9 cellular contexts compared by ENCODE assay signal in the genomic region with DNA sequence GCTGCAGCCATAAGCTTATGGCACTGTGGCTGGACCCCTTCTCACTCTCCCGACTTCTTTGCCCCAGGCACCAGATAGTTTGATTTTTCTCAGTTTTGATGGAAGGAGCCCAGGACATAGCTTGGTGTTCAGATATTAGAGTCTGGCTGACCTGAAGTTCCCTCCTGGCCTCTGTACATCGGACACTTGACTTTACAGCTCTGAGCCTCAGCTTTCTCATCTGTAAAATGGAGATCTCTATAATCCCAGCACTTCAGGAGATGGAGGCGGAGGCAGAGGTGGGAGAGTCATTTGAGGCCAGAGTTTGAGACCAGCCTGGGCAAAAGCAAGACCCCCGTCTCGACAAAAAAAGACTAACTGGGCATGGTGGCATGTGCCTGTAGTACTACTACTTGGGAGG. TPM values are rescaled to one million over a fixed set of nuclear protein-coding genes. Genes with fewer than 3 reads are reported as not detected.
DNase-seq lines count a peak whose midpoint lies in the region; ATAC-seq and TF ChIP-seq lines count a peak whose summit lies in the region.
"Had no signal": no experiment of that assay in that cellular context is flagged by ENCODE, and none has a peak within 500 bp of the region (broad histone marks: within the 10 kb centered on the region; RNA-seq: fewer than 3 reads in every experiment).

No MANE protein-coding gene starts in this region.

- peak overlapping the region; percentile 64 for H2AK5ac ChIP-seq in trophoblast cell (ENCODE audit: low read length)

- TF ChIP-seq EP300 in esophagus muscularis mucosa (IDR thresholded peaks at IDR 0.05), result no peak

- CTCF ChIA-PET in Panc1 (lab: Charles Lee), result no interaction called here

- WGBS in esophagus muscularis mucosa, result 95% methylated on average over 5 of the region's 5 CpGs
- no CpG with 5 or more reads among the region's 5 CpGs for WGBS in trophoblast cell (ENCODE audit: extremely low coverage, insufficient coverage, insufficient read length)

- no peak overlapping the region for H2BK12ac ChIP-seq in trophoblast cell (ENCODE audit: low read length)

- no peak for ATAC-seq in DND-41 (ENCODE audit: insufficient read depth, low read depth)
- no peak for ATAC-seq in Panc1
- no peak for ATAC-seq in GM21367 (IDR thresholded peaks at IDR 0.05; ENCODE audit: unreplicated experiment)
- ATAC-seq in GM18502 (IDR thresholded peaks at IDR 0.05; ENCODE audit: poor library complexity, unreplicated experiment), result no peak

- TF ChIP-seq CTCF in DND-41 (IDR thresholded peaks at IDR 0.05; ENCODE audit: borderline replicate concordance, extremely low read depth, low read length, poor library complexity, severe bottlenecking) (no peak), Panc1 (IDR thresholded peaks at IDR 0.05) (no peak), esophagus muscularis mucosa (IDR thresholded peaks at IDR 0.05) (no peak)

- H3K4me3 ChIP-seq in DND-41 (ENCODE audit: low read depth in 1 of 2, low read length in 2 of 2) (peak overlapping the region; percentile 91 to 92), Panc1 (ENCODE audit: low read depth in 2 of 2, low read length in 2 of 2) (peak overlapping the region; percentile 67 to 68), esophagus muscularis mucosa (peak overlapping the region; percentile 77 to 99 (median 90)), trophoblast cell (ENCODE audit: low read depth, low read length) (no peak overlapping the region)

- intact Hi-C loops in Panc1 (cut with micrococcal nuclease; ENCODE audit: unreplicated experiment) (no loop called here), esophagus muscularis mucosa (cut with DNase I) (no loop called here)

- H3K18ac ChIP-seq in trophoblast cell (ENCODE audit: low read length), result peak overlapping the region; percentile 81

- peak overlapping the region; percentile 27 for H3K4ac ChIP-seq in trophoblast cell (ENCODE audit: low read depth, low read length)

- no peak overlapping the region for H2BK5ac ChIP-seq in trophoblast cell (ENCODE audit: low read depth, low read length, poor library complexity)

- peak overlapping the region; percentile 28 for H3K14ac ChIP-seq in trophoblast cell (ENCODE audit: low read length)

- H2AFZ ChIP-seq in DND-41 (ENCODE audit: low read depth, low read length), result peak overlapping the region; percentile 91
- H2AFZ ChIP-seq in trophoblast cell (ENCODE audit: insufficient read depth, low read length, poor library complexity), result no peak overlapping the region

- in situ Hi-C loops in Panc1 (cut with HindIII; ENCODE audit: low pct_unique_long_range_greater_than_20kb, low sequenced_read_pairs), result no loop called here

- H3K4me1 ChIP-seq in DND-41 (ENCODE audit: insufficient read depth, low read length) (peaks cover 58% of the 10 kb centered on the region), Panc1 (ENCODE audit: control insufficient read depth, insufficient read depth, low read length) (no peaks in the 10 kb centered on the region), esophagus muscularis mucosa (peaks cover 17 to 27% (median 21%) of the 10 kb centered on the region in 4 donors), trophoblast cell (ENCODE audit: control insufficient read depth in 1 of 2, insufficient read depth in 2 of 2, low read length in 2 of 2) (peaks cover 3 to 8% of the 10 kb centered on the region in 2 experiments)

- peaks cover 30% of the 10 kb centered on the region for H3K79me2 ChIP-seq in DND-41 (ENCODE audit: insufficient read depth, low read length)
- peaks cover 5% of the 10 kb centered on the region for H3K79me2 ChIP-seq in trophoblast cell (ENCODE audit: control insufficient read depth, insufficient read depth, low read length, poor library complexity)

- BruUV-seq in Panc1 (replicated peaks; lab: Mats Ljungman, UMichigan), result no TSS peak

- H3K79me1 ChIP-seq in trophoblast cell (ENCODE audit: low read length), result peaks cover 5% of the 10 kb centered on the region

- H4K12ac ChIP-seq in trophoblast cell (ENCODE audit: low read depth, low read length), result peak overlapping the region; percentile 31

- H4K8ac ChIP-seq in trophoblast cell (ENCODE audit: low read depth, low read length), result peak overlapping the region; percentile 84

- H3K27ac ChIP-seq in DND-41 (ENCODE audit: low read length) (peak overlapping the region; percentile 81), Panc1 (ENCODE audit: low read length) (peak overlapping the region; percentile 8; the same call in 1 of the 2 replicates), esophagus muscularis mucosa (replicated peaks in 1 of 4) (no peak overlapping the region), trophoblast cell (ENCODE audit: low read depth, low read length) (no peak overlapping the region)

- DNase-seq in DND-41 (no peak), Panc1 (ENCODE audit: low read depth, low spot score) (no peak), esophagus muscularis mucosa (ENCODE audit: extremely low spot score) (no peak), trophoblast cell (no peak), SW480 (ENCODE audit: low spot score) (no peak), DMS53 treated with DMSO at 0.1 percent for 48 hours (lab: John Stamatoyannopoulos, UW; ENCODE audit: unreplicated experiment) (no peak)

- H2BK120ac ChIP-seq in trophoblast cell (ENCODE audit: insufficient read depth, low read length, poor library complexity), result no peak overlapping the region

- H3K9me3 ChIP-seq in DND-41 (ENCODE audit: insufficient read depth, low read length, severe bottlenecking) (no peaks in the 10 kb centered on the region), Panc1 (ENCODE audit: control insufficient read depth, insufficient read depth, low read depth, low read length) (no peaks in the 10 kb centered on the region), esophagus muscularis mucosa (no peaks in the 10 kb centered on the region), trophoblast cell (ENCODE audit: insufficient read depth, low read depth, low read length) (no peaks in the 10 kb centered on the region)

- TF ChIP-seq POLR2A in esophagus muscularis mucosa (IDR thresholded peaks at IDR 0.05; ENCODE audit: low read depth), result no peak

- POLR2A ChIA-PET in Panc1 (lab: Charles Lee), result no interaction called here

- no peak overlapping the region for H4K91ac ChIP-seq in trophoblast cell (ENCODE audit: low read depth, low read length)

- peak overlapping the region; percentile 91 for H3K4me2 ChIP-seq in DND-41 (ENCODE audit: insufficient read depth, low read length)
- peak overlapping the region; percentile 60 for H3K4me2 ChIP-seq in trophoblast cell (ENCODE audit: low read length)

- no peaks in the 10 kb centered on the region for H3K27me3 ChIP-seq in DND-41 (ENCODE audit: insufficient read depth, low read length, poor library complexity)
- no peaks in the 10 kb centered on the region for H3K27me3 ChIP-seq in Panc1 (ENCODE audit: control insufficient read depth, insufficient read depth, low read length)
- peaks cover 0 to 7% (median 0%) of the 10 kb centered on the region in 4 donors for H3K27me3 ChIP-seq in esophagus muscularis mucosa
- no peaks in the 10 kb centered on the region for H3K27me3 ChIP-seq in trophoblast cell (ENCODE audit: insufficient read depth, low read length)

- H3K9ac ChIP-seq in DND-41 (ENCODE audit: low read depth, low read length) (peak overlapping the region; percentile 86), trophoblast cell (ENCODE audit: low read length) (no peak overlapping the region)

- no peak overlapping the region for H3K23ac ChIP-seq in trophoblast cell (ENCODE audit: low read length)

- H4K20me1 ChIP-seq in DND-41 (ENCODE audit: insufficient read depth, low read length), result no peaks in the 10 kb centered on the region

- H3K36me3 ChIP-seq in DND-41 (ENCODE audit: insufficient read depth, low read length) (peaks cover 20% of the 10 kb centered on the region), Panc1 (ENCODE audit: control insufficient read depth, insufficient read depth, low read length) (no peaks in the 10 kb centered on the region; the same call in 1 of the 2 replicates), esophagus muscularis mucosa (peaks cover 10 to 28% (median 23%) of the 10 kb centered on the region in 4 donors), trophoblast cell (ENCODE audit: control insufficient read depth in 1 of 2, insufficient read depth in 2 of 2, low read length in 2 of 2) (peaks cover 0 to 6% of the 10 kb centered on the region in 2 experiments)

RNA-seq across cellular contexts. Expression of a gene that starts 0.9 kb away (rescaled TPM):
- total RNA-seq in Panc1 (2021; ENCODE audit: unreplicated experiment), result 28.0 TPM
- polyA plus RNA-seq in Panc1 (2012; ENCODE audit: insufficient read length), result 30.8 TPM
- 10 to 100 TPM; 22.9 to 42.8 (median 33.6) TPM for total RNA-seq in esophagus muscularis mucosa
- polyA plus RNA-seq in trophoblast cell (2013), result 17.6 and 17.8 TPM in 2 replicates

RNA-seq across cellular contexts. Expression of a gene that starts 1.0 kb away (rescaled TPM):
- total RNA-seq in Panc1 (2021; ENCODE audit: unreplicated experiment) (6.5 TPM), esophagus muscularis mucosa (1 to 10 TPM in 1 of 4 donors, under 1 TPM in 3; 0.42 to 1.1 (median 0.78) TPM)
- 10.9 TPM for polyA plus RNA-seq in Panc1 (2012; ENCODE audit: insufficient read length)
- 1.1 TPM in 2 replicates for polyA plus RNA-seq in trophoblast cell (2013)

RNA-seq across cellular contexts. Expression of a gene that starts 30.0 kb away (rescaled TPM):
- total RNA-seq in Panc1 (2021; ENCODE audit: unreplicated experiment) (0.33 TPM), esophagus muscularis mucosa (not detected)
- polyA plus RNA-seq in Panc1 (2012; ENCODE audit: insufficient read length), result 0.71 TPM
- polyA plus RNA-seq in trophoblast cell (2013), result 1.8 and 2.0 TPM in 2 replicates
- total RNA-seq: ureter had no signal

RNA-seq across cellular contexts. Expression of a gene that starts 31.3 kb away (rescaled TPM):
- total RNA-seq in Panc1 (2021; ENCODE audit: unreplicated experiment), result 1.4 TPM
- 1.3 TPM for polyA plus RNA-seq in Panc1 (2012; ENCODE audit: insufficient read length)
- total RNA-seq in esophagus muscularis mucosa, result under 1 TPM in 2 of 4 donors, not detected in 2; 0.66 to 0.69 TPM
- polyA plus RNA-seq in trophoblast cell (2013), result 0.47 and 0.49 TPM in 2 replicates

RNA-seq across cellular contexts. Expression of a gene that starts 45.4 kb away (rescaled TPM):
- 38.8 TPM for total RNA-seq in Panc1 (2021; ENCODE audit: unreplicated experiment)
- polyA plus RNA-seq in Panc1 (2012; ENCODE audit: insufficient read length), result 36.7 TPM
- 10 to 100 TPM in 3 of 4 donors, 1 to 10 TPM in 1; 9.8 to 23.9 (median 13.4) TPM for total RNA-seq in esophagus muscularis mucosa
- 28.8 and 29.9 TPM in 2 replicates for polyA plus RNA-seq in trophoblast cell (2013)

Comparison
In these comparisons a context has a peak if more than half of its experiments do, and no peak if none do; other contexts are left out.
1. H3K27ac ChIP-seq: peak in DND-41 (single experiment) and Panc1 (single experiment); none in esophagus muscularis mucosa (0 of 4) and trophoblast cell (single experiment).